In genomic region chr13:67136157-67136556, GRCh38 we compare ENCODE assay signal across 29 cellular contexts.
A peak's percentile ranks its signal among the peaks of the same experiment; 100 is the strongest.
DNase-seq lines count a peak whose midpoint lies in the region; ATAC-seq, FAIRE-seq and TF ChIP-seq lines count a peak whose summit lies in the region.
"Had no signal": no experiment of that assay in that cellular context is flagged by ENCODE, and none has a peak within 500 bp of the region (broad histone marks: within the 10 kb centered on the region; RNA-seq: fewer than 3 reads in every experiment).

No MANE protein-coding gene starts in this region.

- no peak for TF ChIP-seq POLR2A in HepG2 (IDR thresholded peaks at IDR 0.05; ENCODE audit: insufficient read depth in 1 of 2, low read depth in 2 of 2, low read length in 2 of 2)
- TF ChIP-seq POLR2A in GM12892 (IDR thresholded peaks at IDR 0.05; ENCODE audit: low read depth, low read length) = no peak

- no TSS peak for BruUV-seq in HepG2 (replicated peaks; lab: Mats Ljungman, UMichigan)

- no peaks in the 10 kb centered on the region for H3K27me3 ChIP-seq in liver (ENCODE audit: control insufficient read depth in 4 of 4, insufficient read depth in 4 of 4, low read length in 3 of 4)
- no peaks in the 10 kb centered on the region for H3K27me3 ChIP-seq in HepG2 (ENCODE audit: control insufficient read depth in 1 of 2, insufficient read depth in 2 of 2, low read length in 2 of 2)
- no peaks in the 10 kb centered on the region for H3K27me3 ChIP-seq in dorsolateral prefrontal cortex
- no peaks in the 10 kb centered on the region for H3K27me3 ChIP-seq in left lung
- no peaks in the 10 kb centered on the region for H3K27me3 ChIP-seq in upper lobe of right lung
- H3K27me3 ChIP-seq: BLaER1 treated with 17β-estradiol and CSF1 and Interleukin-3, amounts not matched to agents 10 nM and 100 nM; breast epithelium; SJSA1; tibial artery had no signal

- POLR2A ChIA-PET in HepG2 (lab: Yijun Ruan, JAX) = no interaction called here

- H3K4me1 ChIP-seq in liver (ENCODE audit: control insufficient read depth in 4 of 4, insufficient read depth in 4 of 4, low read length in 3 of 4) = peaks cover 3 to 12% (median 6%) of the 10 kb centered on the region in 4 donors
- H3K4me1 ChIP-seq in HepG2 (ENCODE audit: insufficient read depth, low read length) = no peaks in the 10 kb centered on the region
- no peaks in the 10 kb centered on the region for H3K4me1 ChIP-seq in left lung
- peaks cover 6% of the 10 kb centered on the region for H3K4me1 ChIP-seq in upper lobe of right lung
- H3K4me1 ChIP-seq: breast epithelium, parathyroid adenoma had no signal

- in situ Hi-C loops in HepG2 (cut with HindIII; ENCODE audit: extremely low pct_ligation_motif_present, low pct_unique_long_range_greater_than_20kb) = no loop called here
- in situ Hi-C loops in ACHN (cut with HindIII; ENCODE audit: low pct_ligation_motif_present, low pct_unique_long_range_greater_than_20kb, low sequenced_read_pairs) = no loop called here

- CTCF ChIA-PET in HepG2 (lab: Yijun Ruan, JAX; ENCODE audit: low intra/inter-chr PET ratio, low total read pairs) = no interaction called here

- TF ChIP-seq EP300 in HepG2 (IDR thresholded peaks at IDR 0.05; ENCODE audit: low read depth in 2 of 2, low read length in 2 of 2) (no peak), HepG2 (CRISPR knock-in tag; IDR thresholded peaks at IDR 0.05; ENCODE audit: borderline replicate concordance) (no peak)

- intact Hi-C loops in HepG2 (cut with micrococcal nuclease; ENCODE audit: unreplicated experiment) (no loop called here), dorsolateral prefrontal cortex (cut with DNase I) (no loop called here), left lung (cut with DNase I) (no loop called here), upper lobe of right lung (cut with DNase I) (no loop called here)

- H3K36me3 ChIP-seq in liver (ENCODE audit: control insufficient read depth in 4 of 4, insufficient read depth in 3 of 4, low read depth in 1 of 4, low read length in 3 of 4) (no peaks in the 10 kb centered on the region), HepG2 (replicated peaks in 1 of 2; ENCODE audit: control insufficient read depth in 1 of 2, insufficient read depth in 2 of 2, low read length in 2 of 2) (no peaks in the 10 kb centered on the region), left lung (no peaks in the 10 kb centered on the region), upper lobe of right lung (no peaks in the 10 kb centered on the region)
- H3K36me3 ChIP-seq: BLaER1 treated with 17β-estradiol and CSF1 and Interleukin-3, amounts not matched to agents 10 nM and 100 nM; breast epithelium; SJSA1; tibial artery; WERI-Rb-1 had no signal

- H3K79me2 ChIP-seq in HepG2 (ENCODE audit: insufficient read depth, low read length) = no peaks in the 10 kb centered on the region
- H3K79me2 ChIP-seq: parathyroid adenoma had no signal

- no peak for TF ChIP-seq CTCF in liver (IDR thresholded peaks at IDR 0.05; ENCODE audit: low read depth, low read length, missing input control)
- no peak for TF ChIP-seq CTCF in HepG2 (CRISPR knock-in tag; IDR thresholded peaks at IDR 0.05)
- no peak for TF ChIP-seq CTCF in dorsolateral prefrontal cortex (IDR thresholded peaks at IDR 0.05 in 54 of 56, conservative IDR thresholded peaks at IDR 0.05 in 2 of 56; ENCODE audit: low read depth in 1 of 56, partially characterized antibody in 56 of 56)
- TF ChIP-seq CTCF in left lung (IDR thresholded peaks at IDR 0.05) = no peak
- TF ChIP-seq CTCF in upper lobe of right lung (IDR thresholded peaks at IDR 0.05) = no peak

- no peaks in the 10 kb centered on the region for H3K9me3 ChIP-seq in liver (ENCODE audit: control insufficient read depth in 4 of 4, low read length in 3 of 4)
- no peaks in the 10 kb centered on the region for H3K9me3 ChIP-seq in HepG2 (ENCODE audit: low read length)
- H3K9me3 ChIP-seq in left lung = no peaks in the 10 kb centered on the region
- no peaks in the 10 kb centered on the region for H3K9me3 ChIP-seq in upper lobe of right lung
- H3K9me3 ChIP-seq: BLaER1 treated with 17β-estradiol and CSF1 and Interleukin-3, amounts not matched to agents 10 nM and 100 nM; breast epithelium; SJSA1; tibial artery had no signal

- TF ChIP-seq RAD21 in liver (IDR thresholded peaks at IDR 0.05) (no peak), HepG2 (CRISPR knock-in tag; IDR thresholded peaks at IDR 0.05) (no peak)

- no peak for DNase-seq in HepG2 (ENCODE audit: low spot score)
- no peak for DNase-seq in dorsolateral prefrontal cortex
- no peak for DNase-seq in left lung
- DNase-seq in upper lobe of right lung = no peak
- DNase-seq in ACHN = no peak
- no peak for DNase-seq in NCI-H2171 (lab: John Stamatoyannopoulos, UW)
- DNase-seq in GM12892 (ENCODE audit: insufficient read length) = no peak
- DNase-seq: activated CD4-positive, alpha-beta T cell treated with anti-CD3 and anti-CD28 coated beads for 4 hours; activated CD8-positive, alpha-beta T cell treated with anti-CD3 and anti-CD28 coated beads, Interleukin-2, amount 10 ng/mL, durations not matched to agents 7 days and 5 days; amygdala; cortex of kidney; DMS79; effector memory CD8-positive, alpha-beta T cell; HCEC 1CT; Karpas-422; kidney; mesendoderm; NCI-H2029 treated with DMSO at 0.1 percent for 48 hours; NCI-H82; stimulated activated naive CD8-positive, alpha-beta T cell treated with anti-CD3 and anti-CD28 coated beads, Interleukin-15, amount 100 ng/mL, for 72 hours; tibial artery; WERI-Rb-1 had no signal

- ATAC-seq in HepG2 (no peak), left lung (peak; percentile 83), upper lobe of right lung (peak; percentile 81)
- ATAC-seq: activated CD8-positive, alpha-beta T cell treated with anti-CD3 and anti-CD28 coated beads, Interleukin-2, amount 10 ng/mL, durations not matched to agents 7 days and 5 days; effector memory CD8-positive, alpha-beta T cell; sciatic nerve; stimulated activated naive CD8-positive, alpha-beta T cell treated with anti-CD3 and anti-CD28 coated beads, Interleukin-15, amount 100 ng/mL, for 72 hours had no signal

- H3K27ac ChIP-seq in liver (ENCODE audit: low read depth in 1 of 2, low read length in 2 of 2) (no peak overlapping the region), HepG2 (ENCODE audit: extremely low read length, insufficient read depth, low read length) (no peak overlapping the region), dorsolateral prefrontal cortex (peak overlapping the region in 53 of 59 donors; percentile 6 to 92 (median 84)), left lung (no peak overlapping the region), upper lobe of right lung (no peak overlapping the region)
- H3K27ac ChIP-seq: BLaER1 treated with 17β-estradiol and CSF1 and Interleukin-3, amounts not matched to agents 10 nM and 100 nM; breast epithelium; parathyroid adenoma; SJSA1; tibial artery; WERI-Rb-1 had no signal

- no peak overlapping the region for H3K4me3 ChIP-seq in liver (ENCODE audit: low read depth in 1 of 3, low read length in 3 of 3)
- no peak overlapping the region for H3K4me3 ChIP-seq in HepG2 (replicated peaks in 1 of 3; ENCODE audit: insufficient read depth in 1 of 3, low read depth in 2 of 3, low read length in 3 of 3)
- H3K4me3 ChIP-seq in dorsolateral prefrontal cortex = peak overlapping the region in 9 of 59 donors; percentile 8 to 62 (median 23)
- no peak overlapping the region for H3K4me3 ChIP-seq in left lung
- no peak overlapping the region for H3K4me3 ChIP-seq in upper lobe of right lung
- H3K4me3 ChIP-seq: BLaER1 treated with 17β-estradiol and CSF1 and Interleukin-3, amounts not matched to agents 10 nM and 100 nM; breast epithelium; SJSA1; tibial artery had no signal

- 65% methylated on average over 5 of the region's 5 CpGs for WGBS in liver
- WGBS in HepG2 (ENCODE audit: low lambda C conversion rate) = 9% methylated on average over 4 of the region's 5 CpGs

- no peaks in the 10 kb centered on the region for H4K20me1 ChIP-seq in HepG2 (ENCODE audit: insufficient read depth, low read length)
- H4K20me1 ChIP-seq: BLaER1 treated with 17β-estradiol and CSF1 and Interleukin-3, amounts not matched to agents 10 nM and 100 nM had no signal

- no peak overlapping the region for H3K4me2 ChIP-seq in HepG2 (ENCODE audit: low read depth, low read length)
- H3K4me2 ChIP-seq: BLaER1 treated with 17β-estradiol and CSF1 and Interleukin-3, amounts not matched to agents 10 nM and 100 nM had no signal

- FAIRE-seq in HepG2 (lab: Jason Lieb, UNC) (no peak), GM12892 (lab: Jason Lieb, UNC) (no peak)
- FAIRE-seq: G401.6 had no signal

- no peak overlapping the region for H3K9ac ChIP-seq in liver (ENCODE audit: low read depth in 1 of 2, low read length in 2 of 2)
- H3K9ac ChIP-seq in HepG2 (ENCODE audit: insufficient read depth, low read depth, low read length) = no peak overlapping the region
- H3K9ac ChIP-seq: BLaER1 treated with 17β-estradiol and CSF1 and Interleukin-3, amounts not matched to agents 10 nM and 100 nM; parathyroid adenoma had no signal

- no peak overlapping the region for H2AFZ ChIP-seq in HepG2 (ENCODE audit: low read length)
- H2AFZ ChIP-seq: parathyroid adenoma had no signal

TF ChIP-seq in liver, 16 proteins besides CTCF, POLR2A, EP300 and RAD21 (continues in another document):
- TF ChIP-seq SP1 (IDR thresholded peaks at IDR 0.05) = no peak
- TF ChIP-seq, protein P1, sequence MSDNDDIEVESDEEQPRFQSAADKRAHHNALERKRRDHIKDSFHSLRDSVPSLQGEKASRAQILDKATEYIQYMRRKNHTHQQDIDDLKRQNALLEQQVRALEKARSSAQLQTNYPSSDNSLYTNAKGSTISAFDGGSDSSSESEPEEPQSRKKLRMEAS (IDR thresholded peaks at IDR 0.05) = peak; percentile 43

TF ChIP-seq in HepG2, 621 proteins besides CTCF, POLR2A, EP300 and RAD21 (continues in another document):
- TF ChIP-seq, protein P2, sequence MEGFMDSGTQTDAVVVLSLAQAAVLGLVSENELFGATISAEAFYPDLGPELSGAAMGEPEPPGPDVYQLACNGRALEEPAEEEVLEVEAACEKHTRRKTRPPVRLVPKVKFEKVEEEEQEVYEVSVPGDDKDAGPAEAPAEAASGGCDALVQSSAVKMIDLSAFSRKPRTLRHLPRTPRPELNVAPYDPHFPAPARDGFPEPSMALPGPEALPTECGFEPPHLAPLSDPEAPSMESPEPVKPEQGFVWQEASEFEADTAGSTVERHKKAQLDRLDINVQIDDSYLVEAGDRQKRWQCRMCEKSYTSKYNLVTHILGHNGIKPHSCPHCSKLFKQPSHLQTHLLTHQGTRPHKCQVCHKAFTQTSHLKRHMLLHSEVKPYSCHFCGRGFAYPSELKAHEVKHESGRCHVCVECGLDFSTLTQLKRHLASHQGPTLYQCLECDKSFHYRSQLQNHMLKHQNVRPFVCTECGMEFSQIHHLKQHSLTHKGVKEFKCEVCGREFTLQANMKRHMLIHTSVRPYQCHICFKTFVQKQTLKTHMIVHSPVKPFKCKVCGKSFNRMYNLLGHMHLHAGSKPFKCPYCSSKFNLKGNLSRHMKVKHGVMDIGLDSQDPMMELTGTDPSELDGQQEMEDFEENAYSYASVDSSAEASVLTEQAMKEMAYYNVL (CRISPR knock-in tag; IDR thresholded peaks at IDR 0.05; ENCODE audit: borderline replicate concordance) = no peak
- no peak for TF ChIP-seq RFX1 (IDR thresholded peaks at IDR 0.05)
- TF ChIP-seq HOXD1 (CRISPR knock-in tag; IDR thresholded peaks at IDR 0.05) = no peak
- TF ChIP-seq SNAPC2 (CRISPR knock-in tag; IDR thresholded peaks at IDR 0.05) = no peak
- TF ChIP-seq DR1 (CRISPR knock-in tag; IDR thresholded peaks at IDR 0.05) = no peak

Comparison
In these comparisons a context has a peak if more than half of its experiments do, and no peak if none do; other contexts are left out.
1. H3K27ac ChIP-seq: peak in dorsolateral prefrontal cortex (53 of 59); none in liver (0 of 2), HepG2 (single experiment), left lung (0 of 2) and upper lobe of right lung (single experiment).